In genomic region chr3:194342861-194343560, GRCh38 we compare ENCODE assay signal across 1 cellular context.
TF ChIP-seq lines count a peak whose summit lies in the region.

No MANE protein-coding gene starts in this region.

TF ChIP-seq in HCT116, 20 proteins besides CTCF, POLR2A, EP300 and RAD21 (continued from another document):
- TF ChIP-seq JUND (IDR thresholded peaks at IDR 0.05) (no peak), CEBPB (IDR thresholded peaks at IDR 0.05; ENCODE audit: low read depth) (no peak), ZBTB33 (IDR thresholded peaks at IDR 0.05; ENCODE audit: extremely low read depth, insufficient replicate concordance, low read length) (no peak), EZH2phosphoT487 (IDR thresholded peaks at IDR 0.05; ENCODE audit: borderline replicate concordance) (no peak), YY1 (IDR thresholded peaks at IDR 0.05; ENCODE audit: extremely low read depth, insufficient replicate concordance, low read depth, low read length) (no peak), ELF1 (IDR thresholded peaks at IDR 0.05; ENCODE audit: borderline replicate concordance, low read depth) (no peak)
TF ChIP-seq in HCT116: peak in this region for 0.
